8 cellular contexts compared by ENCODE assay signal in genomic region chr17:64781013-64781392, GRCh38.
DNase-seq lines count a peak whose midpoint lies in the region; ATAC-seq and TF ChIP-seq lines count a peak whose summit lies in the region.

No MANE protein-coding gene starts in this region.

- H3K9me3 ChIP-seq in BLaER1 treated with 17β-estradiol and CSF1 and Interleukin-3, amounts not matched to agents 10 nM and 100 nM (replicated peaks in 1 of 11): no peaks in the 10 kb centered on the region
- no peaks in the 10 kb centered on the region for H3K9me3 ChIP-seq in Karpas-422 (ENCODE audit: low read length)
- no peaks in the 10 kb centered on the region for H3K9me3 ChIP-seq in mononuclear cell (ENCODE audit: low read depth, low read length)

- H2AFZ ChIP-seq in Karpas-422 (ENCODE audit: low read length): no peak overlapping the region

- peak overlapping the region; percentile 75 to 89 (median 86) for H3K9ac ChIP-seq in BLaER1 treated with 17β-estradiol and CSF1 and Interleukin-3, amounts not matched to agents 10 nM and 100 nM
- peak overlapping the region; percentile 78 for H3K9ac ChIP-seq in Karpas-422 (ENCODE audit: low read length)

- H4K20me1 ChIP-seq in BLaER1 treated with 17β-estradiol and CSF1 and Interleukin-3, amounts not matched to agents 10 nM and 100 nM: peaks cover 0 to 41% (median 19%) of the 10 kb centered on the region in 11 experiments; a peak in 16 of 22 replicates
- H4K20me1 ChIP-seq in Karpas-422 (ENCODE audit: insufficient read depth, low read depth, low read length): no peaks in the 10 kb centered on the region

- peaks cover 63 to 91% (median 78%) of the 10 kb centered on the region in 10 experiments for H3K4me1 ChIP-seq in BLaER1 treated with 17β-estradiol and CSF1 and Interleukin-3, amounts not matched to agents 10 nM and 100 nM
- H3K4me1 ChIP-seq in Karpas-422 (ENCODE audit: low read length) (peaks cover 46% of the 10 kb centered on the region), mononuclear cell (ENCODE audit: insufficient read depth, low read length) (peaks cover 61% of the 10 kb centered on the region)

- DNase-seq in Karpas-422 (peak; percentile 52), coronary artery (ENCODE audit: low spot score) (no peak), DMS114 treated with DMSO at 0.1 percent for 48 hours (lab: John Stamatoyannopoulos, UW; ENCODE audit: unreplicated experiment) (no peak), COLO829 (ENCODE audit: low spot score) (no peak)

- H3K4me3 ChIP-seq in BLaER1 treated with 17β-estradiol and CSF1 and Interleukin-3, amounts not matched to agents 10 nM and 100 nM: peak overlapping the region; percentile 62 to 84 (median 76)
- peak overlapping the region; percentile 74 for H3K4me3 ChIP-seq in Karpas-422 (ENCODE audit: low read length)
- H3K4me3 ChIP-seq in coronary artery: peak overlapping the region; percentile 65
- peak overlapping the region; percentile 46 for H3K4me3 ChIP-seq in mononuclear cell (ENCODE audit: low read length)

- H3K4me2 ChIP-seq in BLaER1 treated with 17β-estradiol and CSF1 and Interleukin-3, amounts not matched to agents 10 nM and 100 nM: peak overlapping the region; percentile 97 to 100 (median 99)
- peak overlapping the region; percentile 75 for H3K4me2 ChIP-seq in Karpas-422 (ENCODE audit: low read depth, low read length, poor library complexity, severe bottlenecking)

- H3K9me2 ChIP-seq in Karpas-422 (replicated peaks; ENCODE audit: insufficient read depth, low read length): no peaks in the 10 kb centered on the region

- H3K27me3 ChIP-seq in BLaER1 treated with 17β-estradiol and CSF1 and Interleukin-3, amounts not matched to agents 10 nM and 100 nM: peaks cover 0 to 40% (median 31%) of the 10 kb centered on the region in 11 experiments; a peak in 19 of 22 replicates
- H3K27me3 ChIP-seq in Karpas-422 (ENCODE audit: low read length) (no peaks in the 10 kb centered on the region), mononuclear cell (ENCODE audit: insufficient read depth, low read length) (peaks cover 6% of the 10 kb centered on the region)

- peak overlapping the region; percentile 61 to 87 (median 78) for H3K27ac ChIP-seq in BLaER1 treated with 17β-estradiol and CSF1 and Interleukin-3, amounts not matched to agents 10 nM and 100 nM
- H3K27ac ChIP-seq in Karpas-422 (ENCODE audit: low read length) (peak overlapping the region; percentile 59; the same call in 1 of the 2 replicates), coronary artery (peak overlapping the region in 1 of 2 donors; percentile 61)

- peaks cover 4% of the 10 kb centered on the region for H3K79me2 ChIP-seq in Karpas-422 (ENCODE audit: low read length)

- no peak for ATAC-seq in HG03469 (IDR thresholded peaks at IDR 0.05; ENCODE audit: unreplicated experiment)
- no peak for ATAC-seq in GM19023 (IDR thresholded peaks at IDR 0.05; ENCODE audit: unreplicated experiment)

- peaks cover 8 to 46% (median 38%) of the 10 kb centered on the region in 11 experiments; a peak in 20 of 22 replicates for H3K36me3 ChIP-seq in BLaER1 treated with 17β-estradiol and CSF1 and Interleukin-3, amounts not matched to agents 10 nM and 100 nM
- H3K36me3 ChIP-seq in Karpas-422 (ENCODE audit: insufficient read depth, low read length): no peaks in the 10 kb centered on the region

- no peak for TF ChIP-seq CTCF in coronary artery (IDR thresholded peaks at IDR 0.05)
